Comparison of ENCODE assay signal across 20 cellular contexts in the genomic region with DNA sequence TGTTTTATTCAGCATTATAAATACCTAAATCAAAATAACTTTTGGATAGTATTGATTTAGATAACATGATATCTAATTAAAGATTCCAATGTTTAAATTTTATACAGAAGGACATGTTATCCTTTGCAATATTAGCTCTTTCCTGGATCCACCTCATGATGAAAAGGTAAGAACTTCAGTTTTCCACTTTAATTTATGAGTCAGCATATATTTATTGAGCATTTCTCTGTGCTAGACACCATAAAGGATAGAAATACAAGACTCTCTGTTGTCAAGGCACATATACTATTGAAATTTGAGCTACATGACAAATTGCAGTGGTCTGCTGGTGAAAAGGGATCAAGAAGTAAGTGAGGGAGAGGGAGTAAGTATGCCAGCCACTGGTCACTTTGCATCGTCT.
"Had no signal": no experiment of that assay in that cellular context is flagged by ENCODE, and none has a peak within 500 bp of the region (broad histone marks: within the 10 kb centered on the region; RNA-seq: fewer than 3 reads in every experiment).

No MANE protein-coding gene starts in this region.

- H3K9me3 ChIP-seq: Peyer's patch, SJCRH30 had no signal

- H3K4me2 ChIP-seq: PC-9 had no signal

- H3K36me3 ChIP-seq: Peyer's patch, SJCRH30 had no signal

- ATAC-seq: Right ventricle myocardium inferior, SK-N-SH treated with all-trans-retinoic acid at 6 μM for 48 hours had no signal

- H3K4me3 Mint-ChIP-seq: IgD-negative memory B cell had no signal

- H3K27ac Mint-ChIP-seq: IgD-negative memory B cell had no signal

- H3K27me3 ChIP-seq: Peyer's patch, SJCRH30 had no signal

- H3K4me1 Mint-ChIP-seq: IgD-negative memory B cell had no signal

- H3K4me3 ChIP-seq: PC-9, Peyer's patch, SJCRH30 had no signal

- H3K4me1 ChIP-seq: Peyer's patch, SJCRH30 had no signal

- H2AFZ ChIP-seq: PC-9 had no signal

- H3K27ac ChIP-seq: PC-9, Peyer's patch, SJCRH30 had no signal

- DNase-seq: KBM-7, NCI-H1092, NCI-H1105 treated with DMSO at 0.1 percent for 48 hours, NCI-H1436 treated with DMSO at 0.1 percent for 48 hours, NCI-H1694, NCI-H187 treated with DMSO at 0.1 percent for 48 hours, NCI-H2081, NCI-H2107, NCI-H2227 treated with DMSO at 0.1 percent for 48 hours, NCI-H524 treated with DMSO at 0.1 percent for 48 hours, NCI-H69, NCI-H774, PC-9, Peyer's patch, SHP77 treated with DMSO at 0.1 percent for 48 hours, SJCRH30, T-helper 1 cell had no signal
